In the genomic region with DNA sequence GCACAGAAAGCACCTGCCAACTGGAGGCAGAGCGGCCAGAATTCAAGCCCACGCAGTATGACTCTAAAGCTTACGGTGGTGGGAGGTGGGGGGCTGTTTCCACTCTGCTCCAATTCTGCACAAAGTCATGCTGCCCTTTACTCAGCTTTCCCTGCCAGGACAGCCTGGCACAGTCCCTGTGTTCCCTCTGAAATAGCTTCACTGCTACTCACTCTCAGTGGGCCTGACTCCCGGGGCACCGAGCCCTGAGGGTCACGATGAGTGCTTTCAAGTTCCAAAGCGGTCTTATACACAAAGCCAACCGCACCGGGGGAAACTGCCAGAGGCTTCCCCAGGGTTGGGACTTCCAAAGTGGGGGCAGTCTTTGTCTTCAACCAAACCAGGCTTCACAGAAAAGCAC, we compare ENCODE assay signal across 26 cellular contexts.
DNase-seq lines count a peak whose midpoint lies in the region; ATAC-seq, FAIRE-seq and TF ChIP-seq lines count a peak whose summit lies in the region.
"Had no signal": no experiment of that assay in that cellular context is flagged by ENCODE, and none has a peak within 500 bp of the region (broad histone marks: within the 10 kb centered on the region; RNA-seq: fewer than 3 reads in every experiment).

No MANE protein-coding gene starts in this region.

- peak overlapping the region; percentile 70; the same call in 1 of the 2 replicates for H2AFZ ChIP-seq in H1 (ENCODE audit: low read length)

- 90% methylated on average over 9 of the region's 9 CpGs; no CpG with 5 or more reads in 1 of the 2 experiments for WGBS in H1 (ENCODE audit: extremely low coverage in 1 of 2, insufficient coverage in 1 of 2, insufficient read length in 1 of 2, insufficient replicate concordance in 2 of 2, low coverage in 1 of 2, low lambda C conversion rate in 2 of 2, missing lambda C conversion rate in 1 of 2), 2 experiments

- no peak overlapping the region for H3K23ac ChIP-seq in H1 (ENCODE audit: insufficient read length)

- BruUV-seq in A673 (replicated peaks; lab: Mats Ljungman, UMichigan) = no TSS peak

- no peak overlapping the region for H2BK120ac ChIP-seq in H1 (replicated peaks; ENCODE audit: low read depth, low read length)

- TF ChIP-seq EP300 in H1 (IDR thresholded peaks at IDR 0.05; ENCODE audit: borderline replicate concordance in 1 of 2, low read depth in 2 of 2, low read length in 2 of 2) = no peak

- no peaks in the 10 kb centered on the region for H3K36me3 Mint-ChIP-seq in T-helper 2 cell treated with Interferon-gamma antibody and Interleukin-4, amounts not matched to agents 5 μg/mL and 100 μg/mL, for 36 hours (ENCODE audit: low read depth)
- H3K36me3 Mint-ChIP-seq: natural killer cell, type B pancreatic cell had no signal

- no peak overlapping the region for H4K5ac ChIP-seq in H1 (ENCODE audit: insufficient read length, low read depth, low read length)

- CTCF ChIA-PET in A673 (lab: Charles Lee) (no interaction called here), H1 (lab: Charles Lee; ENCODE audit: partially characterized antibody) (no interaction called here)

- H3K4me1 ChIP-seq in A673 (ENCODE audit: insufficient read depth, low read length, poor library complexity, severe bottlenecking) (no peaks in the 10 kb centered on the region), H1 (replicated peaks in 1 of 4; ENCODE audit: control insufficient read depth in 3 of 4, insufficient read depth in 4 of 4, low read length in 3 of 4) (peaks cover 0 to 7% (median 3%) of the 10 kb centered on the region in 4 experiments; a peak in 4 of 7 replicates)
- H3K4me1 ChIP-seq: heart right ventricle had no signal

- DNase-seq in A673 (ENCODE audit: low spot score) = peak; percentile 0
- DNase-seq in M059J (ENCODE audit: low read depth) = peak; percentile 51
- DNase-seq in H1 (ENCODE audit: low read depth in 1 of 2, low spot score in 2 of 2) = no peak
- DNase-seq in omental fat pad (ENCODE audit: low spot score) = no peak
- DNase-seq in GM19239 (ENCODE audit: insufficient read length, low spot score) = no peak
- no peak for DNase-seq in T-helper 2 cell treated with Interferon-gamma antibody and Interleukin-4, amounts not matched to agents 5 μg/mL and 100 μg/mL, for 36 hours (ENCODE audit: low spot score)
- DNase-seq in NCI-H69 (lab: John Stamatoyannopoulos, UW) = no peak
- DNase-seq: activated CD4-positive, alpha-beta T cell treated with anti-CD3 and anti-CD28 coated beads, Interleukin-2, amount 10 ng/mL, durations not matched to agents 7 days and 5 days; activated naive CD4-positive, alpha-beta T cell treated with anti-CD3 and anti-CD28 coated beads for 36 hours; activated T-cell treated with anti-CD3 and anti-CD28 coated beads, Interleukin-2, amount 50 U/mL, for 48 hours; amniotic stem cell; GDM1; heart right ventricle; Karpas-422; left colon; mesenchymal stem cell; natural killer cell; NCI-H187 treated with DMSO at 0.1 percent for 48 hours; NCI-H748 treated with DMSO at 0.1 percent for 48 hours; WERI-Rb-1 had no signal

- H3K9me3 ChIP-seq in A673 (ENCODE audit: low read depth, low read length, poor library complexity, severe bottlenecking) (peaks cover 8% of the 10 kb centered on the region), H1 (ENCODE audit: insufficient read depth in 2 of 2, low read depth in 1 of 2, low read length in 1 of 2) (no peaks in the 10 kb centered on the region)

- POLR2A ChIA-PET in A673 (lab: Charles Lee; ENCODE audit: low non-redundant PET) = no interaction called here
- POLR2A ChIA-PET in H1 (lab: Charles Lee; ENCODE audit: partially characterized antibody) = no interaction called here

- 0 out of 2 replicates have a peak overlapping the region, but pooled peaks have one; percentile 52 for H2BK20ac ChIP-seq in H1 (ENCODE audit: low read length)

- no peaks in the 10 kb centered on the region for H3K4me1 Mint-ChIP-seq in T-helper 2 cell treated with Interferon-gamma antibody and Interleukin-4, amounts not matched to agents 5 μg/mL and 100 μg/mL, for 36 hours (ENCODE audit: low read depth)
- H3K4me1 Mint-ChIP-seq: activated CD4-positive, alpha-beta T cell treated with anti-CD3 and anti-CD28 coated beads, Interleukin-2, amount 10 ng/mL, durations not matched to agents 7 days and 5 days; B cell; natural killer cell had no signal

- no peaks in the 10 kb centered on the region for H4K20me1 ChIP-seq in H1 (replicated peaks in 1 of 2; ENCODE audit: control insufficient read depth in 1 of 2, insufficient read depth in 2 of 2, low read length in 2 of 2)

- no peak overlapping the region for H3K9ac ChIP-seq in H1 (replicated peaks in 1 of 4; ENCODE audit: extremely low read depth in 1 of 4, low read depth in 3 of 4, low read length in 3 of 4)

- H3K18ac ChIP-seq in H1 (ENCODE audit: extremely low read depth, low read length) = 0 out of 2 replicates have a peak overlapping the region, but pooled peaks have one; percentile 42

- no peaks in the 10 kb centered on the region for H3K23me2 ChIP-seq in H1 (ENCODE audit: low read depth, low read length)

- H3K27me3 Mint-ChIP-seq in T-helper 2 cell treated with Interferon-gamma antibody and Interleukin-4, amounts not matched to agents 5 μg/mL and 100 μg/mL, for 36 hours (ENCODE audit: low read depth) = no peaks in the 10 kb centered on the region
- H3K27me3 Mint-ChIP-seq: activated CD4-positive, alpha-beta T cell treated with anti-CD3 and anti-CD28 coated beads, Interleukin-2, amount 10 ng/mL, durations not matched to agents 7 days and 5 days had no signal

- H3K4me3 Mint-ChIP-seq in T-helper 2 cell treated with Interferon-gamma antibody and Interleukin-4, amounts not matched to agents 5 μg/mL and 100 μg/mL, for 36 hours = no peak overlapping the region
- H3K4me3 Mint-ChIP-seq: activated CD4-positive, alpha-beta T cell treated with anti-CD3 and anti-CD28 coated beads, Interleukin-2, amount 10 ng/mL, durations not matched to agents 7 days and 5 days; activated naive CD4-positive, alpha-beta T cell treated with anti-CD3 and anti-CD28 coated beads for 36 hours; B cell; natural killer cell; type B pancreatic cell had no signal

- H3K4ac ChIP-seq in H1 (replicated peaks; ENCODE audit: insufficient read length, low read depth, low read length) = no peak overlapping the region

- H2BK15ac ChIP-seq in H1 (ENCODE audit: low read length) = no peak overlapping the region

- peak overlapping the region; percentile 9; the same call in 1 of the 2 replicates for H2BK12ac ChIP-seq in H1 (ENCODE audit: low read depth, low read length)

- no peak overlapping the region for H3K27ac Mint-ChIP-seq in T-helper 2 cell treated with Interferon-gamma antibody and Interleukin-4, amounts not matched to agents 5 μg/mL and 100 μg/mL, for 36 hours
- H3K27ac Mint-ChIP-seq: activated CD4-positive, alpha-beta T cell treated with anti-CD3 and anti-CD28 coated beads, Interleukin-2, amount 10 ng/mL, durations not matched to agents 7 days and 5 days; activated naive CD4-positive, alpha-beta T cell treated with anti-CD3 and anti-CD28 coated beads for 36 hours; B cell; natural killer cell; progenitor cell of endocrine pancreas; type B pancreatic cell had no signal

- no peaks in the 10 kb centered on the region for H3K79me2 ChIP-seq in H1 (ENCODE audit: control insufficient read depth in 1 of 2, insufficient read depth in 2 of 2, low read length in 2 of 2)

- H3K27ac ChIP-seq in A673 (ENCODE audit: low read depth, low read length, poor library complexity, severe bottlenecking) = no peak overlapping the region
- no peak overlapping the region for H3K27ac ChIP-seq in H1 (ENCODE audit: low read depth, low read length)
- H3K27ac ChIP-seq: cardiac muscle cell, heart right ventricle, WERI-Rb-1 had no signal

- FAIRE-seq in H1 (lab: Jason Lieb, UNC) (no peak), GM19239 (lab: Jason Lieb, UNC) (no peak)
- FAIRE-seq: endometrium had no signal

- no peak overlapping the region for H3K4me3 ChIP-seq in A673 (ENCODE audit: low read depth, low read length, poor library complexity, severe bottlenecking)
- H3K4me3 ChIP-seq in H1 (ENCODE audit: extremely low read depth in 1 of 4, insufficient read depth in 2 of 4, low read depth in 3 of 4, low read length in 4 of 4) = no peak overlapping the region
- H3K4me3 ChIP-seq: cardiac muscle cell, heart right ventricle had no signal

- no peak overlapping the region for H3K14ac ChIP-seq in H1 (ENCODE audit: insufficient read length)

- H3K9me3 Mint-ChIP-seq in T-helper 2 cell treated with Interferon-gamma antibody and Interleukin-4, amounts not matched to agents 5 μg/mL and 100 μg/mL, for 36 hours = no peaks in the 10 kb centered on the region
- H3K9me3 Mint-ChIP-seq: activated CD4-positive, alpha-beta T cell treated with anti-CD3 and anti-CD28 coated beads, Interleukin-2, amount 10 ng/mL, durations not matched to agents 7 days and 5 days; natural killer cell; type B pancreatic cell had no signal

- H3K27me3 ChIP-seq in A673 (replicated peaks; ENCODE audit: insufficient read depth, low read depth, low read length, poor library complexity) = no peaks in the 10 kb centered on the region
- H3K27me3 ChIP-seq in H1 (replicated peaks in 1 of 4; ENCODE audit: control insufficient read depth in 3 of 4, extremely low read depth in 1 of 4, insufficient read depth in 3 of 4, low read length in 3 of 4) = no peaks in the 10 kb centered on the region
- H3K27me3 ChIP-seq: cardiac muscle cell had no signal

- no peak for TF ChIP-seq CTCF in A673 (conservative IDR thresholded peaks at IDR 0.05; ENCODE audit: low read depth, low read length)
- no peak for TF ChIP-seq CTCF in H1 (IDR thresholded peaks at IDR 0.05; ENCODE audit: control extremely low read depth in 1 of 3, insufficient read depth in 1 of 3, low read depth in 1 of 3, low read length in 3 of 3)
- no peak for TF ChIP-seq CTCF in omental fat pad (IDR thresholded peaks at IDR 0.05)

- no peaks in the 10 kb centered on the region for H3K36me3 ChIP-seq in A673 (ENCODE audit: insufficient read depth, low read length, poor library complexity, severe bottlenecking)
- H3K36me3 ChIP-seq in H1 (ENCODE audit: control insufficient read depth in 2 of 4, insufficient read depth in 4 of 4, low read length in 3 of 4) = no peaks in the 10 kb centered on the region
- H3K36me3 ChIP-seq: cardiac muscle cell, heart right ventricle, WERI-Rb-1 had no signal

- H3K4me2 ChIP-seq in H1 (ENCODE audit: insufficient read depth in 1 of 2, low read depth in 2 of 2, low read length in 2 of 2) = no peak overlapping the region

- no peak overlapping the region for H3K56ac ChIP-seq in H1 (replicated peaks; ENCODE audit: insufficient read length, low read depth, low read length)

- peak overlapping the region; percentile 26; the same call in 1 of the 2 replicates for H2BK5ac ChIP-seq in H1 (ENCODE audit: low read depth, low read length)

- H4K91ac ChIP-seq in H1 (replicated peaks; ENCODE audit: insufficient read length, low read length) = no peak overlapping the region

- H4K8ac ChIP-seq in H1 (ENCODE audit: extremely low read depth, insufficient read depth, low read length) = 0 out of 2 replicates have a peak overlapping the region, but pooled peaks have one; percentile 36

- no peaks in the 10 kb centered on the region for H3K79me1 ChIP-seq in H1 (ENCODE audit: low read depth, low read length)

- intact Hi-C loops in A673 (cut with micrococcal nuclease; ENCODE audit: unreplicated experiment) = no loop called here

- no peak for TF ChIP-seq POLR2A in H1 (IDR thresholded peaks at IDR 0.05; ENCODE audit: control extremely low read depth in 1 of 2, low read depth in 2 of 2, low read length in 2 of 2)

- no peak overlapping the region for H2AK5ac ChIP-seq in H1 (ENCODE audit: low read depth, low read length)

- ATAC-seq in omental fat pad (ENCODE audit: low FRiP score) (peak; percentile 49), HG02938 (IDR thresholded peaks at IDR 0.05; ENCODE audit: unreplicated experiment) (no peak)
- ATAC-seq: heart right ventricle, left colon, natural killer cell had no signal

- TF ChIP-seq RAD21 in H1 (IDR thresholded peaks at IDR 0.05 in 1 of 2, conservative IDR thresholded peaks at IDR 0.05 in 1 of 2; ENCODE audit: low read depth in 2 of 2, low read length in 2 of 2) = no peak

Comparison
In these comparisons a context has a peak if more than half of its experiments do, and no peak if none do; other contexts are left out.
1. DNase-seq: peak in A673 (single experiment) and M059J (single experiment); none in H1 (0 of 2), omental fat pad (single experiment), GM19239 (single experiment), T-helper 2 cell treated with Interferon-gamma antibody and Interleukin-4, amounts not matched to agents 5 μg/mL and 100 μg/mL, for 36 hours (single experiment) and NCI-H69 (single experiment).